In genomic region chr7:66739477-66739876, GRCh38 we compare ENCODE assay signal across 1 cellular context.
TF ChIP-seq lines count a peak whose summit lies in the region.

No MANE protein-coding gene starts in this region.

TF ChIP-seq in endothelial cell of umbilical vein, 7 proteins besides CTCF, POLR2A, EP300 and RAD21 (continued from another document):
- TF ChIP-seq MAX (IDR thresholded peaks at IDR 0.05; ENCODE audit: insufficient read depth, insufficient read length) (no peak), JUN (IDR thresholded peaks at IDR 0.05; ENCODE audit: borderline replicate concordance, insufficient read depth, insufficient read length, low read depth) (no peak), POLR2AphosphoS5 (IDR thresholded peaks at IDR 0.05; ENCODE audit: insufficient read depth, low read depth, low read length) (no peak)
